ENCODE assay signal across 14 cellular contexts in the genomic region with DNA sequence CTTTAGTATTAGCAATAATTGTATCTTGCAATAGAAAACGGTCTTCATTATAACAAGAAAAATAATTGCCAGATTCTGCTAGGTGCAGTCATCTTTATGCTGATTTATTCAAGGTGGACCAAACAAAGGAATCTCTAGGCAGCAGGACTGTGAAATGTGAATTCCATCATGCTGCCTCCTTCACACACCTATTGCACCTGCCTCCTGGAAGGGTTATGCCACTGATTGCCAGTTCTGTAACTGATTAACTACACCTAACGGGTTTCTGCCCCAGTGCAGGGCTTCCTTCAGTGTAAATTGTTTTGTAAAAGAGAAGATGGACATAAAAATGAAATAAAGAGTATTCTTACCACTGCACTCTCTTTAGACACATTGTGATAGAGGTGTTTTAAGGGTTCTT.
DNase-seq lines count a peak whose midpoint lies in the region; ATAC-seq and TF ChIP-seq lines count a peak whose summit lies in the region.
"Had no signal": no experiment of that assay in that cellular context is flagged by ENCODE, and none has a peak within 500 bp of the region (broad histone marks: within the 10 kb centered on the region; RNA-seq: fewer than 3 reads in every experiment).

No MANE protein-coding gene starts in this region.

- H3K4me3 Mint-ChIP-seq in osteocyte (ENCODE audit: unreplicated experiment) = peak overlapping the region; percentile 76
- H3K4me3 Mint-ChIP-seq: activated T-cell treated with anti-CD3 and anti-CD28 coated beads, Interleukin-2, amount 50 U/mL, for 72 hours; T-cell had no signal

- DNase-seq in heart left ventricle = no peak
- no peak for DNase-seq in cardiac septum (ENCODE audit: low spot score)
- DNase-seq in fibroblast of pulmonary artery (ENCODE audit: low read depth) = no peak
- DNase-seq in osteocyte (ENCODE audit: extremely low spot score, unreplicated experiment) = no peak
- no peak for DNase-seq in upper lobe of right lung
- DNase-seq in NCI-H345 treated with DMSO at 0.1 percent for 48 hours (lab: John Stamatoyannopoulos, UW; ENCODE audit: unreplicated experiment) = no peak
- DNase-seq in AG08395 (ENCODE audit: low spot score) = no peak
- no peak for DNase-seq in NCI-H1048 (lab: John Stamatoyannopoulos, UW)
- DNase-seq: activated CD4-positive, alpha-beta T cell treated with anti-CD3 and anti-CD28 coated beads for 48 hours; activated T-cell treated with anti-CD3 and anti-CD28 coated beads, Interleukin-2, amount 50 U/mL, for 72 hours; NCI-H2081 treated with DMSO at 0.1 percent for 48 hours; T-cell; trophoblast cell had no signal

- ATAC-seq in heart left ventricle (no peak), upper lobe of right lung (peak; percentile 64)
- ATAC-seq: A549; activated T-cell treated with anti-CD3 and anti-CD28 coated beads, Interleukin-2, amount 50 U/mL, for 72 hours; T-cell had no signal

- no peaks in the 10 kb centered on the region for H3K9me3 Mint-ChIP-seq in osteocyte (ENCODE audit: unreplicated experiment)
- H3K9me3 Mint-ChIP-seq: activated T-cell treated with anti-CD3 and anti-CD28 coated beads, Interleukin-2, amount 50 U/mL, for 72 hours; T-cell had no signal

- H3K27me3 ChIP-seq in heart left ventricle (no peaks in the 10 kb centered on the region), upper lobe of right lung (no peaks in the 10 kb centered on the region)

- peaks cover 82% of the 10 kb centered on the region for H3K4me1 Mint-ChIP-seq in osteocyte (ENCODE audit: unreplicated experiment)

- peak overlapping the region in 11 of 12 donors; percentile 76 to 91 (median 85) for H3K27ac ChIP-seq in heart left ventricle
- peak overlapping the region; percentile 74 for H3K27ac ChIP-seq in upper lobe of right lung
- H3K27ac ChIP-seq: A549 had no signal

- intact Hi-C loops in heart left ventricle (cut with DNase I) = loop anchor here in 4 of 10 donors (5.0 to 10.0 kb wide), 3 partner anchors 75 to 125 kb away; a partner anchor contains a TSS
- intact Hi-C loops in cardiac septum (cut with DNase I) = no loop called here
- intact Hi-C loops in upper lobe of right lung (cut with DNase I) = loop anchor here (10.0 kb wide), 1 partner anchor 52 kb away; no protein-coding TSS in a partner anchor

- peak overlapping the region in 6 of 12 donors; percentile 11 to 29 (median 16) for H3K4me3 ChIP-seq in heart left ventricle
- peak overlapping the region; percentile 15 for H3K4me3 ChIP-seq in fibroblast of pulmonary artery (replicated peaks; ENCODE audit: low read depth, low read length)
- peak overlapping the region; percentile 25 for H3K4me3 ChIP-seq in upper lobe of right lung
- H3K4me3 ChIP-seq: A549 had no signal

- H3K4me1 ChIP-seq in heart left ventricle (peaks cover 26 to 92% (median 80%) of the 10 kb centered on the region in 12 donors), upper lobe of right lung (peaks cover 73% of the 10 kb centered on the region)
- H3K4me1 ChIP-seq: A549 had no signal

- no peak for TF ChIP-seq CTCF in heart left ventricle (IDR thresholded peaks at IDR 0.05)
- no peak for TF ChIP-seq CTCF in fibroblast of pulmonary artery (IDR thresholded peaks at IDR 0.05; ENCODE audit: low read length, missing control alignments)
- TF ChIP-seq CTCF in osteocyte (IDR thresholded peaks at IDR 0.05) = no peak
- TF ChIP-seq CTCF in upper lobe of right lung (IDR thresholded peaks at IDR 0.05) = no peak

- no peak for TF ChIP-seq POLR2A in heart left ventricle (IDR thresholded peaks at IDR 0.05)

- H3K9me3 ChIP-seq in heart left ventricle = no peaks in the 10 kb centered on the region
- no peaks in the 10 kb centered on the region for H3K9me3 ChIP-seq in upper lobe of right lung
- H3K9me3 ChIP-seq: A549 had no signal

- peaks cover 3% of the 10 kb centered on the region for H3K36me3 Mint-ChIP-seq in osteocyte (ENCODE audit: unreplicated experiment)

- H3K36me3 ChIP-seq in heart left ventricle = no peaks in the 10 kb centered on the region
- no peaks in the 10 kb centered on the region for H3K36me3 ChIP-seq in upper lobe of right lung

- H3K27me3 Mint-ChIP-seq in osteocyte (ENCODE audit: unreplicated experiment) = no peaks in the 10 kb centered on the region
- H3K27me3 Mint-ChIP-seq: T-cell had no signal

- peak overlapping the region; percentile 98 for H3K27ac Mint-ChIP-seq in osteocyte (ENCODE audit: unreplicated experiment)
- H3K27ac Mint-ChIP-seq: activated T-cell treated with anti-CD3 and anti-CD28 coated beads, Interleukin-2, amount 50 U/mL, for 72 hours; T-cell had no signal

- 61 to 69% (median 65%) methylated on average over 2 of the region's 2 CpGs for WGBS in heart left ventricle, 4 donors
